Comparison of ENCODE assay signal across 1 cellular context in the genomic region with DNA sequence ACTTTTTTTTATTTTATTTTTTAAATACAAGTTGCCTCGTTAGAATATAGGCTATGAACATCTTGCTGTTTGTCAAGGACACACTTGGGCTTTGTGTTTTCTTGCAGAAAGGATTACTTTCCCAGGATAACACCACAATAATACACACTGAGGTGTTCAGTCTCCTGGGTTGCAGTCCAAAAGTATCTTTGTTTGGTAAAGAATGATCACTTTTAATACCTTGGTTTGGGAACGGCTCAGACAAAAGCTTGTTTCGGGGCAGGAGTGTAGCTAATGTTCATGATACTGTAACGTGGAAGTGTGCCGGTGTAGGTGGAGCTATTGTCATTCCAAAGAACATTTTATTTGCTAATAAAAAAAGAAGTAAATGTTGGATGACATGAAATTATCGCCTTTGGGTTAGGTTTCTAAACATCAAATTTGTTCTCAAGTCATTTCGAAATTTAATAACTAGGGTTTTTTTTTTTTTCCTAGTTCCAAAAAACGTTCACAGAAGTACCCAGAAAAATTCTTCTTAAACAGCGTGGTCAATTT.
TF ChIP-seq lines count a peak whose summit lies in the region.

No MANE protein-coding gene starts in this region.

TF ChIP-seq in GM12878, 131 proteins besides CTCF, POLR2A, EP300 and RAD21 (continued from another document):
- TF ChIP-seq, protein P1, sequence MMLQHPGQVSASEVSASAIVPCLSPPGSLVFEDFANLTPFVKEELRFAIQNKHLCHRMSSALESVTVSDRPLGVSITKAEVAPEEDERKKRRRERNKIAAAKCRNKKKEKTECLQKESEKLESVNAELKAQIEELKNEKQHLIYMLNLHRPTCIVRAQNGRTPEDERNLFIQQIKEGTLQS (IDR thresholded peaks at IDR 0.05; ENCODE audit: borderline replicate concordance, extremely low read depth, low read depth, low read length): no peak
- TF ChIP-seq NR2F1 (conservative IDR thresholded peaks at IDR 0.05) (no peak), GABPA (IDR thresholded peaks at IDR 0.05; ENCODE audit: low read depth) (no peak), TCF3 (IDR thresholded peaks at IDR 0.05; ENCODE audit: borderline replicate concordance, insufficient read depth, low read depth, low read length) (no peak), FOXK2 (IDR thresholded peaks at IDR 0.05) (no peak), FOS (IDR thresholded peaks at IDR 0.05; ENCODE audit: borderline replicate concordance, extremely low read depth, insufficient read length) (no peak), ZNF207 (IDR thresholded peaks at IDR 0.05; ENCODE audit: borderline replicate concordance) (no peak), MTA2 (IDR thresholded peaks at IDR 0.05; ENCODE audit: low read depth) (no peak), CHD2 (IDR thresholded peaks at IDR 0.05; ENCODE audit: borderline replicate concordance, low read depth, low read length) (no peak), ETV6 (conservative IDR thresholded peaks at IDR 0.05 in 1 of 2, IDR thresholded peaks at IDR 0.05 in 1 of 2; ENCODE audit: borderline replicate concordance in 1 of 2, low read depth in 1 of 2) (no peak), ZZZ3 (IDR thresholded peaks at IDR 0.05; ENCODE audit: control insufficient read depth, insufficient read length, low read depth) (no peak), STAT1 (conservative IDR thresholded peaks at IDR 0.05) (no peak), SREBF1 (IDR thresholded peaks at IDR 0.05; ENCODE audit: low read length) (no peak)
- TF ChIP-seq, protein P2, sequence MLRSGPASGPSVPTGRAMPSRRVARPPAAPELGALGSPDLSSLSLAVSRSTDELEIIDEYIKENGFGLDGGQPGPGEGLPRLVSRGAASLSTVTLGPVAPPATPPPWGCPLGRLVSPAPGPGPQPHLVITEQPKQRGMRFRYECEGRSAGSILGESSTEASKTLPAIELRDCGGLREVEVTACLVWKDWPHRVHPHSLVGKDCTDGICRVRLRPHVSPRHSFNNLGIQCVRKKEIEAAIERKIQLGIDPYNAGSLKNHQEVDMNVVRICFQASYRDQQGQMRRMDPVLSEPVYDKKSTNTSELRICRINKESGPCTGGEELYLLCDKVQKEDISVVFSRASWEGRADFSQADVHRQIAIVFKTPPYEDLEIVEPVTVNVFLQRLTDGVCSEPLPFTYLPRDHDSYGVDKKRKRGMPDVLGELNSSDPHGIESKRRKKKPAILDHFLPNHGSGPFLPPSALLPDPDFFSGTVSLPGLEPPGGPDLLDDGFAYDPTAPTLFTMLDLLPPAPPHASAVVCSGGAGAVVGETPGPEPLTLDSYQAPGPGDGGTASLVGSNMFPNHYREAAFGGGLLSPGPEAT (IDR thresholded peaks at IDR 0.05; ENCODE audit: low read depth): no peak
- TF ChIP-seq, protein P3, sequence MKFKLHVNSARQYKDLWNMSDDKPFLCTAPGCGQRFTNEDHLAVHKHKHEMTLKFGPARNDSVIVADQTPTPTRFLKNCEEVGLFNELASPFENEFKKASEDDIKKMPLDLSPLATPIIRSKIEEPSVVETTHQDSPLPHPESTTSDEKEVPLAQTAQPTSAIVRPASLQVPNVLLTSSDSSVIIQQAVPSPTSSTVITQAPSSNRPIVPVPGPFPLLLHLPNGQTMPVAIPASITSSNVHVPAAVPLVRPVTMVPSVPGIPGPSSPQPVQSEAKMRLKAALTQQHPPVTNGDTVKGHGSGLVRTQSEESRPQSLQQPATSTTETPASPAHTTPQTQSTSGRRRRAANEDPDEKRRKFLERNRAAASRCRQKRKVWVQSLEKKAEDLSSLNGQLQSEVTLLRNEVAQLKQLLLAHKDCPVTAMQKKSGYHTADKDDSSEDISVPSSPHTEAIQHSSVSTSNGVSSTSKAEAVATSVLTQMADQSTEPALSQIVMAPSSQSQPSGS (IDR thresholded peaks at IDR 0.05; ENCODE audit: low read length): no peak
- TF ChIP-seq, protein P4, sequence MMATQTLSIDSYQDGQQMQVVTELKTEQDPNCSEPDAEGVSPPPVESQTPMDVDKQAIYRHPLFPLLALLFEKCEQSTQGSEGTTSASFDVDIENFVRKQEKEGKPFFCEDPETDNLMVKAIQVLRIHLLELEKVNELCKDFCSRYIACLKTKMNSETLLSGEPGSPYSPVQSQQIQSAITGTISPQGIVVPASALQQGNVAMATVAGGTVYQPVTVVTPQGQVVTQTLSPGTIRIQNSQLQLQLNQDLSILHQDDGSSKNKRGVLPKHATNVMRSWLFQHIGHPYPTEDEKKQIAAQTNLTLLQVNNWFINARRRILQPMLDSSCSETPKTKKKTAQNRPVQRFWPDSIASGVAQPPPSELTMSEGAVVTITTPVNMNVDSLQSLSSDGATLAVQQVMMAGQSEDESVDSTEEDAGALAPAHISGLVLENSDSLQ (IDR thresholded peaks at IDR 0.05): no peak
- TF ChIP-seq, protein P5, sequence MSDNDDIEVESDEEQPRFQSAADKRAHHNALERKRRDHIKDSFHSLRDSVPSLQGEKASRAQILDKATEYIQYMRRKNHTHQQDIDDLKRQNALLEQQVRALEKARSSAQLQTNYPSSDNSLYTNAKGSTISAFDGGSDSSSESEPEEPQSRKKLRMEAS (IDR thresholded peaks at IDR 0.05; ENCODE audit: low read depth, low read length): no peak
